ENCODE assay signal across 28 cellular contexts in genomic region chr12:130220361-130220760, GRCh38. TPM values are rescaled to one million over a fixed set of nuclear protein-coding genes. Genes with fewer than 3 reads are reported as not detected.
"Had no signal": no experiment of that assay in that cellular context is flagged by ENCODE, and none has a peak within 500 bp of the region (broad histone marks: within the 10 kb centered on the region; RNA-seq: fewer than 3 reads in every experiment).

No MANE protein-coding gene starts in this region.

- ATAC-seq: activated CD4-positive, alpha-beta T cell treated with anti-CD3 and anti-CD28 coated beads for 36 hours; activated T-helper 17 cell treated with anti-CD3 and anti-CD28 coated beads, Interleukin-2, amount 50 U/mL, for 72 hours had no signal

- H3K4me3 ChIP-seq: cardiac muscle cell, PC-9, SK-N-MC had no signal

- H3K36me3 ChIP-seq: cardiac muscle cell had no signal

- H3K4me1 Mint-ChIP-seq: activated CD4-positive, alpha-beta memory T cell treated with anti-CD3 and anti-CD28 coated beads, Interleukin-2, amount 10 ng/mL, durations not matched to agents 7 days and 5 days; activated CD4-positive, alpha-beta T cell treated with anti-CD3 and anti-CD28 coated beads for 36 hours; activated T-helper 17 cell treated with anti-CD3 and anti-CD28 coated beads, Interleukin-2, amount 50 U/mL, for 72 hours had no signal

- H3K36me3 Mint-ChIP-seq: activated naive CD8-positive, alpha-beta T cell; brain had no signal

- H3K4me2 ChIP-seq: PC-9 had no signal

- H2AFZ ChIP-seq: PC-9 had no signal

- H3K9me3 Mint-ChIP-seq: activated naive CD4-positive, alpha-beta T cell treated with anti-CD3 and anti-CD28 coated beads for 36 hours had no signal

- DNase-seq: activated CD4-positive, alpha-beta memory T cell treated with anti-CD3 and anti-CD28 coated beads, Interleukin-2, amount 10 ng/mL, durations not matched to agents 7 days and 5 days; activated CD4-positive, alpha-beta T cell treated with anti-CD3 and anti-CD28 coated beads for 36 hours; activated CD4-positive, alpha-beta T cell treated with anti-CD3 and anti-CD28 coated beads, Interleukin-2, amount 50 U/mL, for 1 hour; activated gamma-delta T cell; activated naive CD4-positive, alpha-beta T cell treated with anti-CD3 and anti-CD28 coated beads for 36 hours; activated T-cell treated with anti-CD3 and anti-CD28 coated beads for 4 hours; activated T-cell treated with anti-CD3 and anti-CD28 coated beads, Interleukin-2, amount 50 U/mL, for 48 hours; amygdala; Kasumi-1; KBM-7; NCI-H1105 treated with DMSO at 0.1 percent for 48 hours; NCI-H1436 treated with DMSO at 0.1 percent for 48 hours; NCI-H187; NCI-H2081; NCI-H510A treated with DMSO at 0.1 percent for 48 hours; PC-9; SIG-M5; T-helper 1 cell had no signal

- H3K27me3 Mint-ChIP-seq: activated CD4-positive, alpha-beta memory T cell treated with anti-CD3 and anti-CD28 coated beads, Interleukin-2, amount 10 ng/mL, durations not matched to agents 7 days and 5 days had no signal

- H3K27ac ChIP-seq: cardiac muscle cell, PC-9, SK-N-MC, VCaP had no signal

- H3K27ac Mint-ChIP-seq: activated CD4-positive, alpha-beta memory T cell treated with anti-CD3 and anti-CD28 coated beads, Interleukin-2, amount 10 ng/mL, durations not matched to agents 7 days and 5 days; activated CD4-positive, alpha-beta T cell treated with anti-CD3 and anti-CD28 coated beads for 36 hours; activated naive CD4-positive, alpha-beta T cell treated with anti-CD3 and anti-CD28 coated beads for 36 hours; activated naive CD8-positive, alpha-beta T cell; activated T-helper 17 cell treated with anti-CD3 and anti-CD28 coated beads, Interleukin-2, amount 50 U/mL, for 72 hours had no signal

- H3K4me3 Mint-ChIP-seq: activated CD4-positive, alpha-beta memory T cell treated with anti-CD3 and anti-CD28 coated beads, Interleukin-2, amount 10 ng/mL, durations not matched to agents 7 days and 5 days; activated CD4-positive, alpha-beta T cell treated with anti-CD3 and anti-CD28 coated beads for 36 hours; activated naive CD4-positive, alpha-beta T cell treated with anti-CD3 and anti-CD28 coated beads for 36 hours; activated naive CD8-positive, alpha-beta T cell; activated T-helper 17 cell treated with anti-CD3 and anti-CD28 coated beads, Interleukin-2, amount 50 U/mL, for 72 hours had no signal

RNA-seq across cellular contexts. Expression of gene FZD10, which starts 58.1 kb away (rescaled TPM):
- total RNA-seq: activated CD4-positive, alpha-beta memory T cell treated with anti-CD3 and anti-CD28 coated beads, Interleukin-2, amount 10 ng/mL, durations not matched to agents 7 days and 5 days; activated CD4-positive, alpha-beta T cell treated with anti-CD3 and anti-CD28 coated beads for 36 hours; activated CD8-positive, alpha-beta memory T cell treated with anti-CD3 and anti-CD28 coated beads for 36 hours; activated naive CD4-positive, alpha-beta T cell treated with anti-CD3 and anti-CD28 coated beads for 36 hours; activated T-helper 17 cell treated with anti-CD3 and anti-CD28 coated beads, Interleukin-2, amount 50 U/mL, for 72 hours; astrocyte; PC-9; RPMI7951; T-helper 2 cell treated with Interferon-gamma antibody and Interleukin-4, amounts not matched to agents 100 ng/mL and 5 ng/mL, for 36 hours had no signal
